17 cellular contexts compared by ENCODE assay signal in the genomic region with DNA sequence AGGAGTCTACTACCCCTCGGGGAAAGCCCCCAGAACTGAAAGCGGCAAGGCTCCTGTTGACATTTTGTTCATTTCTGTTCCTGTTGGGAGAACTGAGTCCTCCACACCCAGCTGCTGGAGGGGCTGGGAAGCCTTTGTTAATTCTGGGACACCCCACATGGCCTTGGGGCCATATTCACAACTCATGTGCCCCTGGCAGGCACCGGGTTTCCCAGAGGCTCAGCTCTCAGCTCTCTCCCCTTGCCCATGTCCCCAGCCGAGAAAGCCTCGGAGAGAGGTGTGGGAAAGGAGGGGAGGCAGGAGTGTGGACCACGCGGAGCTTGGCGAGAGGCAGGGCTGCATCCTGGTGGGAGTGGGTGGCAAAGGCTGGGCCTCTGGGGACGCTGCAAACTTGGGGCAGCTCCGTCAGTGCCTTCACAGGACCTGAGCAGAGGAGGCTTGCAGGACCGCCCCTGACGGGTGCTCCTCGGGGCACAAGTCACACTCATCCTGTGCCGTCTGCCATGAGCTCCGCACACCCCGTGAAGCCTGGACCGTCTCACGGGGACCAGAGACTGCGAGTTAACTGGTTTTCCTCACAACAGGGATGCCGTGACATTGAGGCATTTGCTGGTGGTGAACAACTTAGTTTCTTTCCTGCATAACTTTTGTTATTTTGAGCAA.
DNase-seq lines count a peak whose midpoint lies in the region; ATAC-seq and TF ChIP-seq lines count a peak whose summit lies in the region.
"Had no signal": no experiment of that assay in that cellular context is flagged by ENCODE, and none has a peak within 500 bp of the region (broad histone marks: within the 10 kb centered on the region; RNA-seq: fewer than 3 reads in every experiment).

No MANE protein-coding gene starts in this region.

- TF ChIP-seq CTCF in coronary artery (IDR thresholded peaks at IDR 0.05), result no peak

- no peak overlapping the region for H3K27ac ChIP-seq in right cardiac atrium (ENCODE audit: low read length)
- H3K27ac ChIP-seq in coronary artery, result no peak overlapping the region
- H3K27ac ChIP-seq: adrenal gland, HL-60, RWPE1 had no signal

- no peaks in the 10 kb centered on the region for H3K27me3 ChIP-seq in right cardiac atrium (ENCODE audit: control insufficient read depth, insufficient read depth)
- H3K27me3 ChIP-seq: adrenal gland had no signal

- DNase-seq in Right ventricle myocardium inferior (ENCODE audit: missing footprints), result peak; percentile 64
- DNase-seq in right cardiac atrium, result no peak
- DNase-seq in activated CD4-positive, alpha-beta T cell treated with anti-CD3 and anti-CD28 coated beads, Interleukin-2, amount 50 U/mL, for 48 hours, result peak; percentile 27 to 35
- DNase-seq in coronary artery (ENCODE audit: low spot score), result peak; percentile 70
- peak in 1 of 2 donors; percentile 21 for DNase-seq in stimulated activated naive CD8-positive, alpha-beta T cell treated with anti-CD3 and anti-CD28 coated beads, Interleukin-15, amount 100 ng/mL, for 72 hours
- no peak for DNase-seq in islet precursor cell
- no peak for DNase-seq in HEK293T (ENCODE audit: extremely low spot score)
- DNase-seq: adrenal gland; AML-193; effector CD4-positive, alpha-beta T cell; kidney glomerular epithelial cell; naive B cell; NCI-H226; small intestine had no signal

- H3K4me1 Mint-ChIP-seq in stimulated activated naive CD8-positive, alpha-beta T cell treated with anti-CD3 and anti-CD28 coated beads, Interleukin-15, amount 100 ng/mL, for 72 hours, result peaks cover 34% of the 10 kb centered on the region

- H3K27me3 Mint-ChIP-seq in stimulated activated naive CD8-positive, alpha-beta T cell treated with anti-CD3 and anti-CD28 coated beads, Interleukin-15, amount 100 ng/mL, for 72 hours, result peaks cover 6% of the 10 kb centered on the region

- ATAC-seq in Right ventricle myocardium inferior (no peak), right cardiac atrium (no peak), HG03460 (IDR thresholded peaks at IDR 0.05; ENCODE audit: unreplicated experiment) (no peak)
- peak; percentile 36 for ATAC-seq in stimulated activated naive CD8-positive, alpha-beta T cell treated with anti-CD3 and anti-CD28 coated beads, Interleukin-15, amount 100 ng/mL, for 72 hours

- CTCF ChIA-PET in HEK293T (lab: Yijun Ruan, JAX), result no interaction called here

- no peaks in the 10 kb centered on the region for H3K9me3 ChIP-seq in right cardiac atrium (ENCODE audit: control insufficient read depth, low read length)
- H3K9me3 ChIP-seq: adrenal gland had no signal

- intact Hi-C loops in Right ventricle myocardium inferior (cut with DNase I) (no loop called here), right cardiac atrium (cut with DNase I) (no loop called here)

- no peaks in the 10 kb centered on the region for H3K4me1 ChIP-seq in right cardiac atrium (ENCODE audit: control insufficient read depth, insufficient read depth, low read length)
- H3K4me1 ChIP-seq: adrenal gland had no signal

- H3K9me3 Mint-ChIP-seq in stimulated activated naive CD8-positive, alpha-beta T cell treated with anti-CD3 and anti-CD28 coated beads, Interleukin-15, amount 100 ng/mL, for 72 hours, result peaks cover 14 to 24% of the 10 kb centered on the region in 2 donors

- H3K4me3 Mint-ChIP-seq in stimulated activated naive CD8-positive, alpha-beta T cell treated with anti-CD3 and anti-CD28 coated beads, Interleukin-15, amount 100 ng/mL, for 72 hours, result peak overlapping the region in 1 of 2 donors; percentile 72

- peak overlapping the region in 1 of 2 donors; percentile 13 for H3K27ac Mint-ChIP-seq in stimulated activated naive CD8-positive, alpha-beta T cell treated with anti-CD3 and anti-CD28 coated beads, Interleukin-15, amount 100 ng/mL, for 72 hours
- H3K27ac Mint-ChIP-seq: naive B cell had no signal

- POLR2A ChIA-PET in HEK293T (lab: Yijun Ruan, JAX), result no interaction called here

- H3K4me3 ChIP-seq in right cardiac atrium (ENCODE audit: low read length) (no peak overlapping the region), coronary artery (no peak overlapping the region)
- H3K4me3 ChIP-seq: adrenal gland had no signal

- 65% methylated on average over 20 of the region's 20 CpGs for WGBS in right cardiac atrium

TF ChIP-seq in HEK293T, 16 proteins besides CTCF, POLR2A, EP300 and RAD21:
- no peak for TF ChIP-seq ELF4 (IDR thresholded peaks at IDR 0.05)
- no peak for TF ChIP-seq TARDBP (IDR thresholded peaks at IDR 0.05)
- TF ChIP-seq FOXA1 (IDR thresholded peaks at IDR 0.05), result no peak
- no peak for TF ChIP-seq L3MBTL2 (conservative IDR thresholded peaks at IDR 0.05)
- TF ChIP-seq SP1 (IDR thresholded peaks at IDR 0.05), result no peak
- no peak for TF ChIP-seq FOXM1 (IDR thresholded peaks at IDR 0.05; ENCODE audit: borderline replicate concordance)

Comparison
In these comparisons a context has a peak if more than half of its experiments do, and no peak if none do; other contexts are left out.
1. DNase-seq: peak in Right ventricle myocardium inferior (single experiment), activated CD4-positive, alpha-beta T cell treated with anti-CD3 and anti-CD28 coated beads, Interleukin-2, amount 50 U/mL, for 48 hours (2 of 2) and coronary artery (single experiment); none in right cardiac atrium (0 of 3), islet precursor cell (single experiment) and HEK293T (single experiment).